ENCODE assay signal across 21 cellular contexts in the genomic region with DNA sequence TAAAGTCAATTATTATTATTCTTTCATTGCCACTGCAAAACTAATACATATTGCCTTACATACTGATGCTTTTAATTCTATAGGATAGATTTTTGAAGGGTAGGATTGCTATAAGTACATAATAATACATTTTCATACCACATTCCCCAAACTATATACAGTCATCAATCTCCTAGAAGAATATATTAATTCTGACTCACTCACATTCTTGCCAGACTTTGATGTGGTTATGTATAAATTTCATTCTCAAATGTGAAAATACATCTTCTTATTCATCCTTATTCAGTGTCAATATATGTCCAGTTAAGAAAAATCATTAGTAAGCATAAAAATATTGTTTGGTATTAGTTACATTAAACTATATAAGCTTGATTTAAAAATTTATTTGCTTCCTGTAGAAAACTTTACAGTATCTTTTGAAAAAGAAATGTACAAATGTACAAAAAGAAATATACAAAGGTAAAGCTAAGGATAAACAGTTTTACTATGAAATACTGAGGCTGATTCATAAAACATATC.
DNase-seq lines count a peak whose midpoint lies in the region; ATAC-seq, FAIRE-seq and TF ChIP-seq lines count a peak whose summit lies in the region.
"Had no signal": no experiment of that assay in that cellular context is flagged by ENCODE, and none has a peak within 500 bp of the region (broad histone marks: within the 10 kb centered on the region; RNA-seq: fewer than 3 reads in every experiment).

No MANE protein-coding gene starts in this region.

- POLR2A ChIA-PET in A549 (lab: Yijun Ruan, JAX) = no interaction called here
- POLR2A ChIA-PET in PC-3 (lab: Charles Lee; ENCODE audit: unreplicated experiment) = no interaction called here

- no peaks in the 10 kb centered on the region for H3K79me2 ChIP-seq in PC-3 (ENCODE audit: low read length)
- H3K79me2 ChIP-seq in mammary epithelial cell (ENCODE audit: insufficient read depth, low read length) = no peaks in the 10 kb centered on the region

- H3K9me3 ChIP-seq in A549 (no peaks in the 10 kb centered on the region), PC-3 (ENCODE audit: low read length) (0 out of 2 replicates have a peak, but pooled peaks cover 3% of the 10 kb centered on the region), mammary epithelial cell (replicated peaks; ENCODE audit: insufficient read depth, low read length) (no peaks in the 10 kb centered on the region)
- H3K9me3 ChIP-seq: BLaER1 treated with 17β-estradiol and CSF1 and Interleukin-3, amounts not matched to agents 10 nM and 100 nM had no signal

- intact Hi-C loops in PC-3 (cut with micrococcal nuclease) = no loop called here
- intact Hi-C loops in mammary epithelial cell (cut with micrococcal nuclease) = no loop called here
- intact Hi-C loops in Calu3 (cut with micrococcal nuclease; ENCODE audit: unreplicated experiment) = no loop called here

- in situ Hi-C loops in mammary epithelial cell (cut with MboI; ENCODE audit: low sequenced_read_pairs in 2 of 2) = no loop called here

- DNase-seq in A549 (ENCODE audit: low read depth in 1 of 2, low spot score in 1 of 2) = no peak
- peak; percentile 30 for DNase-seq in PC-3
- peak; percentile 14 for DNase-seq in mammary epithelial cell
- DNase-seq in iris pigment epithelial cell (ENCODE audit: low read depth) = peak; percentile 1
- no peak for DNase-seq in activated gamma-delta T cell (lab: John Stamatoyannopoulos, UW)
- no peak for DNase-seq in Calu3
- no peak for DNase-seq in NCI-H510A (lab: John Stamatoyannopoulos, UW)
- DNase-seq: AML-193; CD4-positive, alpha-beta T cell; DMS79; HCEC 1CT; NCI-H1092 treated with DMSO at 0.1 percent for 48 hours; NCI-H1436; NCI-H187; NCI-H2081 treated with DMSO at 0.1 percent for 48 hours; RPMI8226; SHP77 treated with DMSO at 0.1 percent for 48 hours had no signal

- H4K20me1 ChIP-seq in PC-3 (ENCODE audit: low read length) (no peaks in the 10 kb centered on the region), mammary epithelial cell (ENCODE audit: insufficient read depth, low read length) (no peaks in the 10 kb centered on the region)
- H4K20me1 ChIP-seq: BLaER1 treated with 17β-estradiol and CSF1 and Interleukin-3, amounts not matched to agents 10 nM and 100 nM had no signal

- H3K4me1 Mint-ChIP-seq in Calu3 (ENCODE audit: low read depth, unreplicated experiment) = no peaks in the 10 kb centered on the region
- H3K4me1 Mint-ChIP-seq: IgD-negative memory B cell had no signal

- TF ChIP-seq POLR2A in A549 (IDR thresholded peaks at IDR 0.05; ENCODE audit: low read length) = no peak

- H3F3A ChIP-seq in PC-3 (ENCODE audit: low read length, unreplicated experiment) = no peaks in the 10 kb centered on the region

- ATAC-seq in A549 (no peak), PC-3 (no peak)

- dilution Hi-C loops in mammary epithelial cell (cut with HindIII; ENCODE audit: low sequenced_read_pairs) = no loop called here

- TF ChIP-seq CTCF in A549 (IDR thresholded peaks at IDR 0.05) = no peak
- no peak for TF ChIP-seq CTCF in PC-3 (conservative IDR thresholded peaks at IDR 0.05; ENCODE audit: low read depth, low read length)
- TF ChIP-seq CTCF in mammary epithelial cell (conservative IDR thresholded peaks at IDR 0.05 in 1 of 2, IDR thresholded peaks at IDR 0.05 in 1 of 2; ENCODE audit: extremely low read depth in 1 of 2, insufficient read depth in 1 of 2, low read depth in 1 of 2, low read length in 2 of 2) = no peak
- TF ChIP-seq CTCF in Calu3 (IDR thresholded peaks at IDR 0.05; ENCODE audit: unreplicated experiment) = no peak

- H3K9ac ChIP-seq in PC-3 (ENCODE audit: low read length) = no peak overlapping the region
- no peak overlapping the region for H3K9ac ChIP-seq in mammary epithelial cell (ENCODE audit: insufficient read depth, low read length)
- H3K9ac ChIP-seq: BLaER1 treated with 17β-estradiol and CSF1 and Interleukin-3, amounts not matched to agents 10 nM and 100 nM had no signal

- H3K36me3 ChIP-seq in PC-3 (ENCODE audit: low read depth, low read length) (no peaks in the 10 kb centered on the region), mammary epithelial cell (ENCODE audit: insufficient read depth, low read length) (no peaks in the 10 kb centered on the region)
- H3K36me3 ChIP-seq: BLaER1 treated with 17β-estradiol and CSF1 and Interleukin-3, amounts not matched to agents 10 nM and 100 nM had no signal

- peaks cover 17% of the 10 kb centered on the region; the same call in 1 of the 2 replicates for H3K27me3 ChIP-seq in PC-3 (ENCODE audit: low read length)
- no peaks in the 10 kb centered on the region for H3K27me3 ChIP-seq in mammary epithelial cell (ENCODE audit: insufficient read depth, low read length)
- H3K27me3 ChIP-seq: BLaER1 treated with 17β-estradiol and CSF1 and Interleukin-3, amounts not matched to agents 10 nM and 100 nM had no signal

- no peaks in the 10 kb centered on the region for H3K4me1 ChIP-seq in A549
- no peaks in the 10 kb centered on the region for H3K4me1 ChIP-seq in PC-3 (ENCODE audit: insufficient read depth, low read length)
- H3K4me1 ChIP-seq in mammary epithelial cell (ENCODE audit: insufficient read depth, low read length) = peaks cover 9% of the 10 kb centered on the region
- H3K4me1 ChIP-seq: BLaER1 treated with 17β-estradiol and CSF1 and Interleukin-3, amounts not matched to agents 10 nM and 100 nM had no signal

- no peak overlapping the region for H3K4me3 ChIP-seq in A549
- no peak overlapping the region for H3K4me3 ChIP-seq in PC-3 (ENCODE audit: low read length)
- H3K4me3 ChIP-seq in mammary epithelial cell (replicated peaks in 1 of 3; ENCODE audit: insufficient read depth in 1 of 3, low read depth in 2 of 3, low read length in 3 of 3) = no peak overlapping the region
- H3K4me3 ChIP-seq: BLaER1 treated with 17β-estradiol and CSF1 and Interleukin-3, amounts not matched to agents 10 nM and 100 nM had no signal

- CTCF ChIA-PET in A549 (lab: Yijun Ruan, JAX) = no interaction called here
- CTCF ChIA-PET in PC-3 (lab: Charles Lee) = no interaction called here
- CTCF ChIA-PET in mammary epithelial cell (lab: Charles Lee; ENCODE audit: low non-redundant PET) = no interaction called here
- CTCF ChIA-PET in Calu3 (lab: Charles Lee) = no interaction called here

- no peak for TF ChIP-seq EP300 in A549 (IDR thresholded peaks at IDR 0.05)

- H3K27ac Mint-ChIP-seq in Calu3 (ENCODE audit: unreplicated experiment) = no peak overlapping the region
- H3K27ac Mint-ChIP-seq: CD4-positive, alpha-beta T cell; IgD-negative memory B cell had no signal

- H2AFZ ChIP-seq in PC-3 (ENCODE audit: low read length) (no peak overlapping the region), mammary epithelial cell (ENCODE audit: low read depth, low read length) (no peak overlapping the region)

- no peaks in the 10 kb centered on the region for H3K27me3 Mint-ChIP-seq in Calu3 (ENCODE audit: unreplicated experiment)
- H3K27me3 Mint-ChIP-seq: CD4-positive, alpha-beta T cell; IgD-negative memory B cell had no signal

- H3K9me3 Mint-ChIP-seq in Calu3 (ENCODE audit: low read depth, unreplicated experiment) = no peaks in the 10 kb centered on the region

- BruUV-seq in PC-3 (replicated peaks; lab: Mats Ljungman, UMichigan) = no TSS peak
- BruUV-seq in mammary epithelial cell (replicated peaks; lab: Mats Ljungman, UMichigan) = no TSS peak
- BruUV-seq in Calu3 (replicated peaks; lab: Mats Ljungman, UMichigan) = no TSS peak

- H3K4me2 ChIP-seq in A549 = no peak overlapping the region
- H3K4me2 ChIP-seq in PC-3 (ENCODE audit: low read length) = no peak overlapping the region
- peak overlapping the region; percentile 67 for H3K4me2 ChIP-seq in mammary epithelial cell (ENCODE audit: insufficient read depth, low read depth, low read length)
- H3K4me2 ChIP-seq: BLaER1 treated with 17β-estradiol and CSF1 and Interleukin-3, amounts not matched to agents 10 nM and 100 nM had no signal

- H3K9me2 ChIP-seq in PC-3 (replicated peaks; ENCODE audit: low read length) = no peaks in the 10 kb centered on the region

- H3K4me3 Mint-ChIP-seq in Calu3 (ENCODE audit: low read depth, unreplicated experiment) = no peak overlapping the region
- H3K4me3 Mint-ChIP-seq: CD4-positive, alpha-beta T cell; IgD-negative memory B cell had no signal

- H3K36me3 Mint-ChIP-seq in Calu3 (ENCODE audit: insufficient read depth, unreplicated experiment) = no peaks in the 10 kb centered on the region
- H3K36me3 Mint-ChIP-seq: IgD-negative memory B cell had no signal

- no peak for FAIRE-seq in A549 (lab: Jason Lieb, UNC)
- FAIRE-seq: GM12892, H1 had no signal

- no peak for TF ChIP-seq RAD21 in A549 (conservative IDR thresholded peaks at IDR 0.05 in 1 of 2, IDR thresholded peaks at IDR 0.05 in 1 of 2)

- H3K27ac ChIP-seq in A549 = no peak overlapping the region
- no peak overlapping the region for H3K27ac ChIP-seq in PC-3 (ENCODE audit: low read length)
- H3K27ac ChIP-seq in mammary epithelial cell (ENCODE audit: insufficient read depth, low read depth, low read length) = peak overlapping the region; percentile 18
- H3K27ac ChIP-seq: BLaER1 treated with 17β-estradiol and CSF1 and Interleukin-3, amounts not matched to agents 10 nM and 100 nM had no signal

TF ChIP-seq in A549, 52 proteins besides CTCF, POLR2A, EP300 and RAD21:
- TF ChIP-seq ZC3H11A (IDR thresholded peaks at IDR 0.05) (no peak), MAFK (IDR thresholded peaks at IDR 0.05; ENCODE audit: partially characterized antibody) (peak; percentile 31)
TF ChIP-seq in A549: peak in this region for 1.

Comparison
In these comparisons a context has a peak if more than half of its experiments do, and no peak if none do; other contexts are left out.
1. DNase-seq: peak in PC-3 (single experiment), mammary epithelial cell (single experiment) and iris pigment epithelial cell (single experiment); none in A549 (0 of 2), activated gamma-delta T cell (single experiment), Calu3 (single experiment) and NCI-H510A (single experiment).